9 cellular contexts compared by ENCODE assay signal in genomic region chr2:224449212-224450147, GRCh38. TPM values are rescaled to one million over a fixed set of nuclear protein-coding genes. Genes with fewer than 3 reads are reported as not detected.
DNase-seq lines count a peak whose midpoint lies in the region; ATAC-seq and TF ChIP-seq lines count a peak whose summit lies in the region.
"Had no signal": no experiment of that assay in that cellular context is flagged by ENCODE, and none has a peak within 500 bp of the region (broad histone marks: within the 10 kb centered on the region; RNA-seq: fewer than 3 reads in every experiment).

No MANE protein-coding gene starts in this region.

- TF ChIP-seq CTCF in GM10248 (IDR thresholded peaks at IDR 0.05; ENCODE audit: control extremely low read depth, extremely low read depth, low read depth, missing control alignments), result peak; percentile 54
- peak; percentile 16 to 39 for TF ChIP-seq CTCF in left lung (IDR thresholded peaks at IDR 0.05)

- H3K36me3 Mint-ChIP-seq in activated naive CD8-positive, alpha-beta T cell treated with anti-CD3 and anti-CD28 coated beads for 36 hours, result no peaks in the 10 kb centered on the region
- H3K36me3 Mint-ChIP-seq in CD8-positive, alpha-beta memory T cell, result no peaks in the 10 kb centered on the region

- intact Hi-C loops in left lung (cut with DNase I), result loop anchor here in 1 of 2 donors (10.0 kb wide), 1 partner anchor 195 kb away; no protein-coding TSS in a partner anchor

- H3K36me3 ChIP-seq in left lung, result no peaks in the 10 kb centered on the region
- no peaks in the 10 kb centered on the region for H3K36me3 ChIP-seq in CD8-positive, alpha-beta memory T cell (ENCODE audit: insufficient read depth, low read length)
- H3K36me3 ChIP-seq: SJCRH30 had no signal

- H3K4me3 ChIP-seq in left lung, result no peak overlapping the region
- no peak overlapping the region for H3K4me3 ChIP-seq in CD8-positive, alpha-beta memory T cell (ENCODE audit: low read length)
- H3K4me3 ChIP-seq: SJCRH30 had no signal

- no peaks in the 10 kb centered on the region for H3K9me3 Mint-ChIP-seq in activated naive CD8-positive, alpha-beta T cell treated with anti-CD3 and anti-CD28 coated beads for 36 hours
- no peaks in the 10 kb centered on the region for H3K9me3 Mint-ChIP-seq in CD8-positive, alpha-beta memory T cell

- no peaks in the 10 kb centered on the region for H3K9me3 ChIP-seq in left lung
- no peaks in the 10 kb centered on the region for H3K9me3 ChIP-seq in CD8-positive, alpha-beta memory T cell (ENCODE audit: low read length)
- H3K9me3 ChIP-seq: SJCRH30 had no signal

- no peaks in the 10 kb centered on the region for H3K4me1 ChIP-seq in left lung
- no peaks in the 10 kb centered on the region for H3K4me1 ChIP-seq in CD8-positive, alpha-beta memory T cell (ENCODE audit: insufficient read depth, low read length)
- H3K4me1 ChIP-seq: SJCRH30 had no signal

- H3K27me3 Mint-ChIP-seq in activated naive CD8-positive, alpha-beta T cell treated with anti-CD3 and anti-CD28 coated beads for 36 hours, result peaks cover 17% of the 10 kb centered on the region
- peaks cover 12 to 28% of the 10 kb centered on the region in 2 donors for H3K27me3 Mint-ChIP-seq in CD8-positive, alpha-beta memory T cell

- H3K27ac Mint-ChIP-seq in activated naive CD8-positive, alpha-beta T cell treated with anti-CD3 and anti-CD28 coated beads for 36 hours, result no peak overlapping the region
- H3K27ac Mint-ChIP-seq in CD8-positive, alpha-beta memory T cell, result no peak overlapping the region

- DNase-seq in GM10248 (ENCODE audit: extremely low spot score), result peak; percentile 26
- DNase-seq in activated naive CD8-positive, alpha-beta T cell treated with anti-CD3 and anti-CD28 coated beads for 36 hours, result peak; percentile 6
- no peak for DNase-seq in left lung
- DNase-seq in effector CD8-positive, alpha-beta T cell (lab: John Stamatoyannopoulos, UW), result no peak
- no peak for DNase-seq in G401 (ENCODE audit: low spot score)
- no peak for DNase-seq in CD8-positive, alpha-beta memory T cell

- H3K4me3 Mint-ChIP-seq in activated naive CD8-positive, alpha-beta T cell treated with anti-CD3 and anti-CD28 coated beads for 36 hours, result no peak overlapping the region
- no peak overlapping the region for H3K4me3 Mint-ChIP-seq in CD8-positive, alpha-beta memory T cell

- no peak overlapping the region for H3K27ac ChIP-seq in left lung
- no peak overlapping the region for H3K27ac ChIP-seq in CD8-positive, alpha-beta memory T cell (ENCODE audit: low read depth, low read length)
- H3K27ac ChIP-seq: SJCRH30 had no signal

- in situ Hi-C loops in G401 (cut with HindIII; ENCODE audit: low sequenced_read_pairs), result no loop called here

- POLR2A ChIA-PET in GM10248 (lab: Yijun Ruan, JAX), result no interaction called here
- POLR2A ChIA-PET in CD8-positive, alpha-beta memory T cell (lab: Charles Lee), result no interaction called here

- CTCF ChIA-PET in GM10248 (lab: Yijun Ruan, JAX), result interaction anchor here (1.1 to 2.6 kb wide), 8 partner anchors 9 to 202 kb away, joined by 3 to 11 read pairs (median 4); no protein-coding TSS in a partner anchor
- CTCF ChIA-PET in CD8-positive, alpha-beta memory T cell (lab: Charles Lee), result interaction anchor here (0.9 kb wide), 2 partner anchors 14 to 136 kb away, joined by 3 read pairs; partner anchors contain the start of gene CUL3

- no peaks in the 10 kb centered on the region for H3K4me1 Mint-ChIP-seq in activated naive CD8-positive, alpha-beta T cell treated with anti-CD3 and anti-CD28 coated beads for 36 hours
- H3K4me1 Mint-ChIP-seq in CD8-positive, alpha-beta memory T cell, result no peaks in the 10 kb centered on the region

- ATAC-seq in HG03354 (IDR thresholded peaks at IDR 0.05; ENCODE audit: poor library complexity, severe bottlenecking, unreplicated experiment), result peak; percentile 65
- peak; percentile 50 for ATAC-seq in left lung
- ATAC-seq in GM21825 (IDR thresholded peaks at IDR 0.05; ENCODE audit: unreplicated experiment), result no peak

- no peaks in the 10 kb centered on the region for H3K27me3 ChIP-seq in left lung
- no peaks in the 10 kb centered on the region for H3K27me3 ChIP-seq in CD8-positive, alpha-beta memory T cell (ENCODE audit: insufficient read depth, low read length, poor library complexity, severe bottlenecking)
- H3K27me3 ChIP-seq: SJCRH30 had no signal

RNA-seq across cellular contexts. Expression of gene FAM124B, which starts 47.6 kb away (rescaled TPM):
- total RNA-seq in activated naive CD8-positive, alpha-beta T cell treated with anti-CD3 and anti-CD28 coated beads for 36 hours, result under 1 TPM; 0.46 to 0.52 TPM
- 1 to 10 TPM; 1.8 to 3.0 TPM for total RNA-seq in left lung
- total RNA-seq in G401 (2014; rRNA removed; shearing (Covaris generic)), result not detected in 2 replicates
- total RNA-seq in CD8-positive, alpha-beta memory T cell, result not detected
- not detected for polyA plus RNA-seq in CD8-positive, alpha-beta memory T cell

Comparison
In these comparisons a context has a peak if more than half of its experiments do, and no peak if none do; other contexts are left out.
1. DNase-seq: peak in GM10248 (single experiment) and activated naive CD8-positive, alpha-beta T cell treated with anti-CD3 and anti-CD28 coated beads for 36 hours (single experiment); none in left lung (0 of 2), effector CD8-positive, alpha-beta T cell (single experiment), G401 (single experiment) and CD8-positive, alpha-beta memory T cell (0 of 5).